ENCODE assay signal across 10 cellular contexts in genomic region chr5:149679876-149680809, GRCh38. TPM values are rescaled to one million over a fixed set of nuclear protein-coding genes. Genes with fewer than 3 reads are reported as not detected.
A peak's percentile ranks its signal among the peaks of the same experiment; 100 is the strongest.
DNase-seq lines count a peak whose midpoint lies in the region; ATAC-seq and TF ChIP-seq lines count a peak whose summit lies in the region.
"Had no signal": no experiment of that assay in that cellular context is flagged by ENCODE, and none has a peak within 500 bp of the region (broad histone marks: within the 10 kb centered on the region; RNA-seq: fewer than 3 reads in every experiment).

No MANE protein-coding gene starts in this region.

- TF ChIP-seq CTCF in OCI-LY7 (conservative IDR thresholded peaks at IDR 0.05; ENCODE audit: low read length), result no peak

- no peaks in the 10 kb centered on the region for H3K36me3 Mint-ChIP-seq in stimulated activated effector memory CD8-positive, alpha-beta T cell treated with anti-CD3 and anti-CD28 coated beads, Interleukin-12 subunit alpha, Interleukin-12 subunit beta, amount 100 ng/mL, for 72 hours

- ATAC-seq in GM19328 (IDR thresholded peaks at IDR 0.05; ENCODE audit: unreplicated experiment), result peak; percentile 33
- peak; percentile 14 for ATAC-seq in HG02970 (IDR thresholded peaks at IDR 0.05; ENCODE audit: low FRiP score, unreplicated experiment)
- ATAC-seq in stimulated activated effector memory CD8-positive, alpha-beta T cell treated with anti-CD3 and anti-CD28 coated beads, Interleukin-12 subunit alpha, Interleukin-12 subunit beta, amount 100 ng/mL, for 72 hours, result no peak

- H3K4me1 ChIP-seq in OCI-LY7 (ENCODE audit: insufficient read depth, low read length, poor library complexity, severe bottlenecking), result peaks cover 19% of the 10 kb centered on the region
- H3K4me1 ChIP-seq: SJCRH30 had no signal

- no peaks in the 10 kb centered on the region for H3K9me3 Mint-ChIP-seq in stimulated activated effector memory CD8-positive, alpha-beta T cell treated with anti-CD3 and anti-CD28 coated beads, Interleukin-12 subunit alpha, Interleukin-12 subunit beta, amount 100 ng/mL, for 72 hours

- no peaks in the 10 kb centered on the region for H3K9me2 ChIP-seq in OCI-LY7 (ENCODE audit: insufficient read depth, low read length)

- intact Hi-C loops in OCI-LY7 (cut with micrococcal nuclease; ENCODE audit: unreplicated experiment), result loop anchor here (2.0 kb wide), 1 partner anchor 51 kb away; the partner anchor contains the start of gene PPARGC1B

- H3K36me3 ChIP-seq in OCI-LY7 (ENCODE audit: insufficient read depth, low read length), result no peaks in the 10 kb centered on the region
- H3K36me3 ChIP-seq: SJCRH30, tibial nerve had no signal

- H3K4me3 Mint-ChIP-seq in stimulated activated effector memory CD8-positive, alpha-beta T cell treated with anti-CD3 and anti-CD28 coated beads, Interleukin-12 subunit alpha, Interleukin-12 subunit beta, amount 100 ng/mL, for 72 hours, result no peak overlapping the region

- H3K79me2 ChIP-seq in OCI-LY7 (ENCODE audit: insufficient read depth, low read depth, low read length), result no peaks in the 10 kb centered on the region

- H3K4me2 ChIP-seq in OCI-LY7 (ENCODE audit: low read length), result peak overlapping the region; percentile 58

- no peaks in the 10 kb centered on the region for H3K9me3 ChIP-seq in OCI-LY7 (ENCODE audit: low read length)
- H3K9me3 ChIP-seq: SJCRH30, tibial nerve had no signal

- CTCF ChIA-PET in OCI-LY7 (lab: Charles Lee; ENCODE audit: unreplicated experiment), result no interaction called here

- no TSS peak for BruUV-seq in OCI-LY7 (replicated peaks; lab: Mats Ljungman, UMichigan)

- H4K20me1 ChIP-seq in OCI-LY7 (ENCODE audit: insufficient read depth, low read length), result no peaks in the 10 kb centered on the region

- H3K4me3 ChIP-seq in OCI-LY7 (ENCODE audit: low read depth, low read length, poor library complexity, severe bottlenecking), result no peak overlapping the region
- H3K4me3 ChIP-seq: SJCRH30, tibial nerve had no signal

- H3K27ac ChIP-seq in OCI-LY7 (ENCODE audit: low read depth, low read length, poor library complexity, severe bottlenecking), result peak overlapping the region; percentile 41
- H3K27ac ChIP-seq: SJCRH30, tibial nerve had no signal

- POLR2A ChIA-PET in OCI-LY7 (lab: Charles Lee), result no interaction called here

- H3K27ac Mint-ChIP-seq in stimulated activated effector memory CD8-positive, alpha-beta T cell treated with anti-CD3 and anti-CD28 coated beads, Interleukin-12 subunit alpha, Interleukin-12 subunit beta, amount 100 ng/mL, for 72 hours, result peak overlapping the region; percentile 69

- DNase-seq in OCI-LY7 (ENCODE audit: low spot score), result no peak
- DNase-seq in stimulated activated effector memory CD8-positive, alpha-beta T cell treated with anti-CD3 and anti-CD28 coated beads, Interleukin-12 subunit alpha, Interleukin-12 subunit beta, amount 100 ng/mL, for 72 hours (ENCODE audit: low spot score in 2 of 2), result no peak
- DNase-seq in NCI-H82 treated with DMSO at 0.1 percent for 48 hours (lab: John Stamatoyannopoulos, UW; ENCODE audit: unreplicated experiment), result no peak
- DNase-seq in GOT3 (lab: John Stamatoyannopoulos, UW), result no peak
- no peak for DNase-seq in KG1 (lab: John Stamatoyannopoulos, UW)
- DNase-seq: kidney, SJCRH30 had no signal

- peak overlapping the region; percentile 10; the same call in 1 of the 2 replicates for H2AFZ ChIP-seq in OCI-LY7 (ENCODE audit: low read length)

- H3K4me1 Mint-ChIP-seq in stimulated activated effector memory CD8-positive, alpha-beta T cell treated with anti-CD3 and anti-CD28 coated beads, Interleukin-12 subunit alpha, Interleukin-12 subunit beta, amount 100 ng/mL, for 72 hours, result no peaks in the 10 kb centered on the region

RNA-seq across cellular contexts. Expression of gene PPARGC1B, which starts 50.0 kb away (rescaled TPM):
- total RNA-seq in OCI-LY7 (2014; rRNA removed; shearing (Covaris generic)), result 4.2 and 5.6 TPM in 2 replicates
- total RNA-seq in OCI-LY7 (2022), result 10.3 and 11.6 TPM in 2 replicates
